Comparison of ENCODE assay signal across 1 cellular context in the genomic region with DNA sequence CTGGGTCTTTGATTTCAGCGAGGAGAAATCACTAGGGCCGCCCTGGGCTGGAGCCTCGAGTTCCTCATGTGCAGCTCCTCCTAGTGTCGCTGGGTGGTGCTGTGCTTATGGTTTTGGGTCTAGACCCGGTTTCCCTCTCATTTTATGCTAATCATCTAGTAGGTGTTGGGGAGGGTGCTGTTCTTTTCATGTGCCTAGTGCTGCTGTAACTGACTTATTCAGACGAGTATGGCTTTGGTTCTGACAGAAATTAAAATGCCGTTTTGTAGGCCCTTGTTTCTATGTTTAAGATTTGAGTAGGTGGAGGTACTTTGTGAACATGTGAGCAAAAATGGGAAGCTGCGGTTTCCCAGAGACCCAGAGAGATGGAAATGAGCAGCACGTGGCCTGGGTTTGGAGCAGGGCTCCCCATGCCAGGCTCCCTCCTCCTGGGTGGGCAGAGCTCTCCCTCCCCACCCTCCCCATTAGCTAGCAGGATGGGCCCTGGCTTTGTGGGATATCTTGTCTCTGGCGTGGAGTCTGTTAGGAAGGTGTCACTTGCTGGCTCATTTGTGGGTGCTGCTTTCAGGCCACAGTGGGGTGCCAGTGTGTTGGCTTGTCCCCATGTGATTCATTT.
A peak's percentile ranks its signal among the peaks of the same experiment; 100 is the strongest.
TF ChIP-seq lines count a peak whose summit lies in the region.

No MANE protein-coding gene starts in this region.

TF ChIP-seq in K562, 482 proteins besides CTCF, POLR2A, EP300 and RAD21 (continued from another document and continues in another):
- TF ChIP-seq, protein P1, sequence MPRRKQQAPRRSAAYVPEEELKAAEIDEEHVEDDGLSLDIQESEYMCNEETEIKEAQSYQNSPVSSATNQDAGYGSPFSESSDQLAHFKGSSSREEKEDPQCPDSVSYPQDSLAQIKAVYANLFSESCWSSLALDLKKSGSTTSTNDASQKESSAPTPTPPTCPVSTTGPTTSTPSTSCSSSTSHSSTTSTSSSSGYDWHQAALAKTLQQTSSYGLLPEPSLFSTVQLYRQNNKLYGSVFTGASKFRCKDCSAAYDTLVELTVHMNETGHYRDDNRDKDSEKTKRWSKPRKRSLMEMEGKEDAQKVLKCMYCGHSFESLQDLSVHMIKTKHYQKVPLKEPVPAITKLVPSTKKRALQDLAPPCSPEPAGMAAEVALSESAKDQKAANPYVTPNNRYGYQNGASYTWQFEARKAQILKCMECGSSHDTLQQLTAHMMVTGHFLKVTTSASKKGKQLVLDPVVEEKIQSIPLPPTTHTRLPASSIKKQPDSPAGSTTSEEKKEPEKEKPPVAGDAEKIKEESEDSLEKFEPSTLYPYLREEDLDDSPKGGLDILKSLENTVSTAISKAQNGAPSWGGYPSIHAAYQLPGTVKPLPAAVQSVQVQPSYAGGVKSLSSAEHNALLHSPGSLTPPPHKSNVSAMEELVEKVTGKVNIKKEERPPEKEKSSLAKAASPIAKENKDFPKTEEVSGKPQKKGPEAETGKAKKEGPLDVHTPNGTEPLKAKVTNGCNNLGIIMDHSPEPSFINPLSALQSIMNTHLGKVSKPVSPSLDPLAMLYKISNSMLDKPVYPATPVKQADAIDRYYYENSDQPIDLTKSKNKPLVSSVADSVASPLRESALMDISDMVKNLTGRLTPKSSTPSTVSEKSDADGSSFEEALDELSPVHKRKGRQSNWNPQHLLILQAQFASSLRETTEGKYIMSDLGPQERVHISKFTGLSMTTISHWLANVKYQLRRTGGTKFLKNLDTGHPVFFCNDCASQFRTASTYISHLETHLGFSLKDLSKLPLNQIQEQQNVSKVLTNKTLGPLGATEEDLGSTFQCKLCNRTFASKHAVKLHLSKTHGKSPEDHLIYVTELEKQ (CRISPR knock-in tag; IDR thresholded peaks at IDR 0.05): no peak
- TF ChIP-seq, protein P2, sequence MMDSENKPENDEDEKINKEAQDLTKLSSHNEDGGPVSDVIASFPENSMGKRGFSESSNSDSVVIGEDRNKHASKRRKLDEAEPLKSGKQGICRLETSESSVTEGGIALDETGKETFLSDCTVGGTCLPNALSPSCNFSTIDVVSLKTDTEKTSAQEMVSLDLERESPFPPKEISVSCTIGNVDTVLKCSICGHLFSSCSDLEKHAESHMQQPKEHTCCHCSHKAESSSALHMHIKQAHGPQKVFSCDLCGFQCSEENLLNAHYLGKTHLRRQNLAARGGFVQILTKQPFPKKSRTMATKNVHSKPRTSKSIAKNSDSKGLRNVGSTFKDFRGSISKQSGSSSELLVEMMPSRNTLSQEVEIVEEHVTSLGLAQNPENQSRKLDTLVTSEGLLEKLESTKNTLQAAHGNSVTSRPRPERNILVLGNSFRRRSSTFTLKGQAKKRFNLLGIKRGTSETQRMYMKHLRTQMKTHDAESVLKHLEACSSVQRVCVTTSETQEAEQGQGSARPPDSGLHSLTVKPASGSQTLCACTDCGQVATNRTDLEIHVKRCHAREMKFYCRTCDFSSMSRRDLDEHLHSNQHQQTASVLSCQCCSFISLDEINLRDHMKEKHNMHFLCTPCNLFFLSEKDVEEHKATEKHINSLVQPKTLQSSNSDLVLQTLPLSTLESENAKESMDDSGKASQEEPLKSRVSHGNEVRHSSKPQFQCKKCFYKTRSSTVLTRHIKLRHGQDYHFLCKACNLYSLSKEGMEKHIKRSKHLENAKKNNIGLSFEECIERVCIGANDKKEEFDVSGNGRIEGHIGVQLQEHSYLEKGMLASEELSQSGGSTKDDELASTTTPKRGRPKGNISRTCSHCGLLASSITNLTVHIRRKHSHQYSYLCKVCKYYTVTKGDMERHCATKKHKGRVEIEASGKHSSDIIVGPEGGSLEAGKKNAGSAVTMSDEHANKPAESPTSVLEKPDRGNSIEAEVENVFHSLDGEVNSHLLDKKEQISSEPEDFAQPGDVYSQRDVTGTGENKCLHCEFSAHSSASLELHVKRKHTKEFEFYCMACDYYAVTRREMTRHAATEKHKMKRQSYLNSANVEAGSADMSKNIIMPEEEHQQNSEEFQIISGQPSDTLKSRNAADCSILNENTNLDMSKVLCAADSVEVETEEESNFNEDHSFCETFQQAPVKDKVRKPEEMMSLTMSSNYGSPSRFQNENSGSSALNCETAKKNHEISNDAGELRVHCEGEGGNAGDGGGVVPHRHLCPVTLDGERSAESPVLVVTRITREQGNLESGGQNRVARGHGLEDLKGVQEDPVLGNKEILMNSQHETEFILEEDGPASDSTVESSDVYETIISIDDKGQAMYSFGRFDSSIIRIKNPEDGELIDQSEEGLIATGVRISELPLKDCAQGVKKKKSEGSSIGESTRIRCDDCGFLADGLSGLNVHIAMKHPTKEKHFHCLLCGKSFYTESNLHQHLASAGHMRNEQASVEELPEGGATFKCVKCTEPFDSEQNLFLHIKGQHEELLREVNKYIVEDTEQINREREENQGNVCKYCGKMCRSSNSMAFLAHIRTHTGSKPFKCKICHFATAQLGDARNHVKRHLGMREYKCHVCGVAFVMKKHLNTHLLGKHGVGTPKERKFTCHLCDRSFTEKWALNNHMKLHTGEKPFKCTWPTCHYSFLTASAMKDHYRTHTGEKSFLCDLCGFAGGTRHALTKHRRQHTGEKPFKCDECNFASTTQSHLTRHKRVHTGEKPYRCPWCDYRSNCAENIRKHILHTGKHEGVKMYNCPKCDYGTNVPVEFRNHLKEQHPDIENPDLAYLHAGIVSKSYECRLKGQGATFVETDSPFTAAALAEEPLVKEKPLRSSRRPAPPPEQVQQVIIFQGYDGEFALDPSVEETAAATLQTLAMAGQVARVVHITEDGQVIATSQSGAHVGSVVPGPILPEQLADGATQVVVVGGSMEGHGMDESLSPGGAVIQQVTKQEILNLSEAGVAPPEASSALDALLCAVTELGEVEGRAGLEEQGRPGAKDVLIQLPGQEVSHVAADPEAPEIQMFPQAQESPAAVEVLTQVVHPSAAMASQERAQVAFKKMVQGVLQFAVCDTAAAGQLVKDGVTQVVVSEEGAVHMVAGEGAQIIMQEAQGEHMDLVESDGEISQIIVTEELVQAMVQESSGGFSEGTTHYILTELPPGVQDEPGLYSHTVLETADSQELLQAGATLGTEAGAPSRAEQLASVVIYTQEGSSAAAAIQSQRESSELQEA (IDR thresholded peaks at IDR 0.05; ENCODE audit: low read depth): no peak
- TF ChIP-seq, protein P3, sequence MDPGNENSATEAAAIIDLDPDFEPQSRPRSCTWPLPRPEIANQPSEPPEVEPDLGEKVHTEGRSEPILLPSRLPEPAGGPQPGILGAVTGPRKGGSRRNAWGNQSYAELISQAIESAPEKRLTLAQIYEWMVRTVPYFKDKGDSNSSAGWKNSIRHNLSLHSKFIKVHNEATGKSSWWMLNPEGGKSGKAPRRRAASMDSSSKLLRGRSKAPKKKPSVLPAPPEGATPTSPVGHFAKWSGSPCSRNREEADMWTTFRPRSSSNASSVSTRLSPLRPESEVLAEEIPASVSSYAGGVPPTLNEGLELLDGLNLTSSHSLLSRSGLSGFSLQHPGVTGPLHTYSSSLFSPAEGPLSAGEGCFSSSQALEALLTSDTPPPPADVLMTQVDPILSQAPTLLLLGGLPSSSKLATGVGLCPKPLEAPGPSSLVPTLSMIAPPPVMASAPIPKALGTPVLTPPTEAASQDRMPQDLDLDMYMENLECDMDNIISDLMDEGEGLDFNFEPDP (CRISPR knock-in tag; IDR thresholded peaks at IDR 0.05): no peak
- TF ChIP-seq, protein P4, sequence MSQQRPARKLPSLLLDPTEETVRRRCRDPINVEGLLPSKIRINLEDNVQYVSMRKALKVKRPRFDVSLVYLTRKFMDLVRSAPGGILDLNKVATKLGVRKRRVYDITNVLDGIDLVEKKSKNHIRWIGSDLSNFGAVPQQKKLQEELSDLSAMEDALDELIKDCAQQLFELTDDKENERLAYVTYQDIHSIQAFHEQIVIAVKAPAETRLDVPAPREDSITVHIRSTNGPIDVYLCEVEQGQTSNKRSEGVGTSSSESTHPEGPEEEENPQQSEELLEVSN (IDR thresholded peaks at IDR 0.05; ENCODE audit: borderline replicate concordance in 1 of 2, extremely low read depth in 1 of 2, insufficient read depth in 1 of 2, insufficient read length in 1 of 2, low read depth in 1 of 2, low read length in 1 of 2, poor library complexity in 1 of 2, severe bottlenecking in 1 of 2): peak in 1 of 2 experiments; percentile 56
- TF ChIP-seq, protein P5, sequence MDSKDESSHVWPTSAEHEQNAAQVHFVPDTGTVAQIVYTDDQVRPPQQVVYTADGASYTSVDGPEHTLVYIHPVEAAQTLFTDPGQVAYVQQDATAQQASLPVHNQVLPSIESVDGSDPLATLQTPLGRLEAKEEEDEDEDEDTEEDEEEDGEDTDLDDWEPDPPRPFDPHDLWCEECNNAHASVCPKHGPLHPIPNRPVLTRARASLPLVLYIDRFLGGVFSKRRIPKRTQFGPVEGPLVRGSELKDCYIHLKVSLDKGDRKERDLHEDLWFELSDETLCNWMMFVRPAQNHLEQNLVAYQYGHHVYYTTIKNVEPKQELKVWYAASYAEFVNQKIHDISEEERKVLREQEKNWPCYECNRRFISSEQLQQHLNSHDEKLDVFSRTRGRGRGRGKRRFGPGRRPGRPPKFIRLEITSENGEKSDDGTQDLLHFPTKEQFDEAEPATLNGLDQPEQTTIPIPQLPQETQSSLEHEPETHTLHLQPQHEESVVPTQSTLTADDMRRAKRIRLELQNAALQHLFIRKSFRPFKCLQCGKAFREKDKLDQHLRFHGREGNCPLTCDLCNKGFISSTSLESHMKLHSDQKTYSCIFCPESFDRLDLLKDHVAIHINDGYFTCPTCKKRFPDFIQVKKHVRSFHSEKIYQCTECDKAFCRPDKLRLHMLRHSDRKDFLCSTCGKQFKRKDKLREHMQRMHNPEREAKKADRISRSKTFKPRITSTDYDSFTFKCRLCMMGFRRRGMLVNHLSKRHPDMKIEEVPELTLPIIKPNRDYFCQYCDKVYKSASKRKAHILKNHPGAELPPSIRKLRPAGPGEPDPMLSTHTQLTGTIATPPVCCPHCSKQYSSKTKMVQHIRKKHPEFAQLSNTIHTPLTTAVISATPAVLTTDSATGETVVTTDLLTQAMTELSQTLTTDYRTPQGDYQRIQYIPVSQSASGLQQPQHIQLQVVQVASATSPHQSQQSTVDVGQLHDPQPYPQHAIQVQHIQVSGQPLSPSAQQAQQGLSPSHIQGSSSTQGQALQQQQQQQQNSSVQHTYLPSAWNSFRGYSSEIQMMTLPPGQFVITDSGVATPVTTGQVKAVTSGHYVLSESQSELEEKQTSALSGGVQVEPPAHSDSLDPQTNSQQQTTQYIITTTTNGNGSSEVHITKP (IDR thresholded peaks at IDR 0.05; ENCODE audit: partially characterized antibody): no peak
- TF ChIP-seq U2AF2 (optimal IDR thresholded peaks at IDR 0.05; ENCODE audit: low read depth, low read length): no peak
- TF ChIP-seq CBFA2T2 (conservative IDR thresholded peaks at IDR 0.05): no peak
- no peak for TF ChIP-seq TAF15 (IDR thresholded peaks at IDR 0.05; ENCODE audit: low read depth, low read length)
- TF ChIP-seq KLF6 (CRISPR knock-in tag; IDR thresholded peaks at IDR 0.05; ENCODE audit: borderline replicate concordance): no peak
- TF ChIP-seq ATF1 (CRISPR knock-in tag; IDR thresholded peaks at IDR 0.05): no peak
- TF ChIP-seq ATF1 (tag; IDR thresholded peaks at IDR 0.05): no peak
- peak in 1 of 2 experiments; percentile 32; a peak in 1 of 4 replicates for TF ChIP-seq SRF (CRISPR knock-in tag; IDR thresholded peaks at IDR 0.05)
- no peak for TF ChIP-seq TBL1XR1 (IDR thresholded peaks at IDR 0.05; ENCODE audit: low read length in 2 of 2)
- no peak for TF ChIP-seq SRSF3 (IDR thresholded peaks at IDR 0.05; ENCODE audit: insufficient read depth, low read length)
- TF ChIP-seq RB1 (IDR thresholded peaks at IDR 0.05; ENCODE audit: low read depth): peak; percentile 46; the same call in 1 of the 2 replicates
- TF ChIP-seq JUN (IDR thresholded peaks at IDR 0.05; ENCODE audit: borderline replicate concordance, low read depth, low read length): no peak
- no peak for TF ChIP-seq JUN (CRISPR knock-in tag; IDR thresholded peaks at IDR 0.05; ENCODE audit: borderline replicate concordance)
- no peak for TF ChIP-seq RBM15 (IDR thresholded peaks at IDR 0.05; ENCODE audit: insufficient read depth, low read length)
- TF ChIP-seq KLF16 (IDR thresholded peaks at IDR 0.05): no peak
- TF ChIP-seq, protein P6, sequence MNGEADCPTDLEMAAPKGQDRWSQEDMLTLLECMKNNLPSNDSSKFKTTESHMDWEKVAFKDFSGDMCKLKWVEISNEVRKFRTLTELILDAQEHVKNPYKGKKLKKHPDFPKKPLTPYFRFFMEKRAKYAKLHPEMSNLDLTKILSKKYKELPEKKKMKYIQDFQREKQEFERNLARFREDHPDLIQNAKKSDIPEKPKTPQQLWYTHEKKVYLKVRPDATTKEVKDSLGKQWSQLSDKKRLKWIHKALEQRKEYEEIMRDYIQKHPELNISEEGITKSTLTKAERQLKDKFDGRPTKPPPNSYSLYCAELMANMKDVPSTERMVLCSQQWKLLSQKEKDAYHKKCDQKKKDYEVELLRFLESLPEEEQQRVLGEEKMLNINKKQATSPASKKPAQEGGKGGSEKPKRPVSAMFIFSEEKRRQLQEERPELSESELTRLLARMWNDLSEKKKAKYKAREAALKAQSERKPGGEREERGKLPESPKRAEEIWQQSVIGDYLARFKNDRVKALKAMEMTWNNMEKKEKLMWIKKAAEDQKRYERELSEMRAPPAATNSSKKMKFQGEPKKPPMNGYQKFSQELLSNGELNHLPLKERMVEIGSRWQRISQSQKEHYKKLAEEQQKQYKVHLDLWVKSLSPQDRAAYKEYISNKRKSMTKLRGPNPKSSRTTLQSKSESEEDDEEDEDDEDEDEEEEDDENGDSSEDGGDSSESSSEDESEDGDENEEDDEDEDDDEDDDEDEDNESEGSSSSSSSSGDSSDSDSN (IDR thresholded peaks at IDR 0.05; ENCODE audit: borderline replicate concordance in 1 of 2, low read depth in 2 of 2, low read length in 2 of 2): no peak
- TF ChIP-seq SMC3 (conservative IDR thresholded peaks at IDR 0.05; ENCODE audit: insufficient read depth, low read depth, low read length): peak; percentile 27; the same call in 1 of the 2 replicates
- TF ChIP-seq, protein P7, sequence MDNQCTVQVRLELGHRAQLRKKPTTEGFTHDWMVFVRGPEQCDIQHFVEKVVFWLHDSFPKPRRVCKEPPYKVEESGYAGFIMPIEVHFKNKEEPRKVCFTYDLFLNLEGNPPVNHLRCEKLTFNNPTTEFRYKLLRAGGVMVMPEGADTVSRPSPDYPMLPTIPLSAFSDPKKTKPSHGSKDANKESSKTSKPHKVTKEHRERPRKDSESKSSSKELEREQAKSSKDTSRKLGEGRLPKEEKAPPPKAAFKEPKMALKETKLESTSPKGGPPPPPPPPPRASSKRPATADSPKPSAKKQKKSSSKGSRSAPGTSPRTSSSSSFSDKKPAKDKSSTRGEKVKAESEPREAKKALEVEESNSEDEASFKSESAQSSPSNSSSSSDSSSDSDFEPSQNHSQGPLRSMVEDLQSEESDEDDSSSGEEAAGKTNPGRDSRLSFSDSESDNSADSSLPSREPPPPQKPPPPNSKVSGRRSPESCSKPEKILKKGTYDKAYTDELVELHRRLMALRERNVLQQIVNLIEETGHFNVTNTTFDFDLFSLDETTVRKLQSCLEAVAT (IDR thresholded peaks at IDR 0.05): no peak
- TF ChIP-seq, protein P8, sequence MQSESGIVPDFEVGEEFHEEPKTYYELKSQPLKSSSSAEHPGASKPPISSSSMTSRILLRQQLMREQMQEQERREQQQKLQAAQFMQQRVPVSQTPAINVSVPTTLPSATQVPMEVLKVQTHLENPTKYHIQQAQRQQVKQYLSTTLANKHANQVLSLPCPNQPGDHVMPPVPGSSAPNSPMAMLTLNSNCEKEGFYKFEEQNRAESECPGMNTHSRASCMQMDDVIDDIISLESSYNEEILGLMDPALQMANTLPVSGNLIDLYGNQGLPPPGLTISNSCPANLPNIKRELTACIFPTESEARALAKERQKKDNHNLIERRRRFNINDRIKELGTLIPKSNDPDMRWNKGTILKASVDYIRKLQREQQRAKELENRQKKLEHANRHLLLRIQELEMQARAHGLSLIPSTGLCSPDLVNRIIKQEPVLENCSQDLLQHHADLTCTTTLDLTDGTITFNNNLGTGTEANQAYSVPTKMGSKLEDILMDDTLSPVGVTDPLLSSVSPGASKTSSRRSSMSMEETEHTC (IDR thresholded peaks at IDR 0.05): no peak
- TF ChIP-seq ZNF778 (CRISPR knock-in tag; IDR thresholded peaks at IDR 0.05): no peak
- no peak for TF ChIP-seq RNF2 (IDR thresholded peaks at IDR 0.05)
- no peak for TF ChIP-seq TCFL5 (CRISPR knock-in tag; conservative IDR thresholded peaks at IDR 0.05)
- TF ChIP-seq ZNF699 (CRISPR knock-in tag; IDR thresholded peaks at IDR 0.05; ENCODE audit: insufficient replicate concordance): no peak
- no peak for TF ChIP-seq ZKSCAN8 (CRISPR knock-in tag; IDR thresholded peaks at IDR 0.05)
